8 cellular contexts compared by ENCODE assay signal in genomic region chr6:56314683-56315523, GRCh38.
DNase-seq lines count a peak whose midpoint lies in the region; ATAC-seq and TF ChIP-seq lines count a peak whose summit lies in the region.

No MANE protein-coding gene starts in this region.

- peak; percentile 13 for DNase-seq in stimulated activated CD4-positive, alpha-beta T cell treated with anti-CD3 and anti-CD28 coated beads, Interleukin-15, amount 100 ng/mL, for 24 hours
- no peak for DNase-seq in stimulated activated CD4-positive, alpha-beta T cell treated with anti-CD3 and anti-CD28 coated beads, Interleukin-4, amount 100 ng/mL, for 24 hours
- DNase-seq in SHP77 (lab: John Stamatoyannopoulos, UW) (peak; percentile 21 to 25), foreskin fibroblast (peak; percentile 30 to 70), thyroid gland (peak; percentile 18 to 31), activated T-cell treated with anti-CD3 and anti-CD28 coated beads for 4 hours (no peak), T-helper 9 cell (no peak)

- H3K27ac ChIP-seq in thyroid gland, result no peak overlapping the region

- H3K9me3 ChIP-seq in thyroid gland, result no peaks in the 10 kb centered on the region

- no peaks in the 10 kb centered on the region for H3K36me3 ChIP-seq in thyroid gland

- no peaks in the 10 kb centered on the region for H3K27me3 ChIP-seq in thyroid gland

- ATAC-seq in HG03439 (IDR thresholded peaks at IDR 0.05; ENCODE audit: unreplicated experiment), result peak; percentile 61

- WGBS in thyroid gland, 2 donors, result 54 to 56% methylated on average over 11 of the region's 11 CpGs

- TF ChIP-seq CTCF in foreskin fibroblast (IDR thresholded peaks at IDR 0.05; ENCODE audit: low read depth, low read length) (peak; percentile 81), thyroid gland (IDR thresholded peaks at IDR 0.05) (peak; percentile 41 to 76 (median 64))

- TF ChIP-seq POLR2A in thyroid gland (IDR thresholded peaks at IDR 0.05), result no peak

- intact Hi-C loops in thyroid gland (cut with DNase I), result no loop called here

- H3K4me3 ChIP-seq in foreskin fibroblast (ENCODE audit: low read depth in 1 of 2, low read length in 2 of 2) (no peak overlapping the region), thyroid gland (replicated peaks in 1 of 3) (no peak overlapping the region)

- peaks cover 0 to 3% of the 10 kb centered on the region in 2 donors for H3K4me1 ChIP-seq in thyroid gland

Comparison
In these comparisons a context has a peak if more than half of its experiments do, and no peak if none do; other contexts are left out.
1. DNase-seq: peak in stimulated activated CD4-positive, alpha-beta T cell treated with anti-CD3 and anti-CD28 coated beads, Interleukin-15, amount 100 ng/mL, for 24 hours (single experiment), SHP77 (2 of 2), foreskin fibroblast (2 of 2) and thyroid gland (2 of 2); none in stimulated activated CD4-positive, alpha-beta T cell treated with anti-CD3 and anti-CD28 coated beads, Interleukin-4, amount 100 ng/mL, for 24 hours (single experiment), activated T-cell treated with anti-CD3 and anti-CD28 coated beads for 4 hours (single experiment) and T-helper 9 cell (single experiment).